ENCODE assay signal across 10 cellular contexts in genomic region chr13:24038846-24039330, GRCh38.
DNase-seq lines count a peak whose midpoint lies in the region; ATAC-seq, FAIRE-seq and TF ChIP-seq lines count a peak whose summit lies in the region.
"Had no signal": no experiment of that assay in that cellular context is flagged by ENCODE, and none has a peak within 500 bp of the region (broad histone marks: within the 10 kb centered on the region; RNA-seq: fewer than 3 reads in every experiment).

No MANE protein-coding gene starts in this region.

- H3K27me3 ChIP-seq in adipocyte (replicated peaks; ENCODE audit: control insufficient read depth, insufficient read depth, low read length), result no peaks in the 10 kb centered on the region
- H3K27me3 ChIP-seq in effector memory CD4-positive, alpha-beta T cell (replicated peaks; ENCODE audit: control insufficient read depth, insufficient read depth, low read length, poor library complexity, severe bottlenecking), result no peaks in the 10 kb centered on the region

- peak overlapping the region; percentile 52 for H3K27ac Mint-ChIP-seq in T-helper 1 cell treated with Interleukin-12 subunit alpha and Interleukin-12 subunit beta and Interleukin-4 antibody, amounts not matched to agents 30 μg/mL and 1 μg/mL, for 36 hours

- no peak for DNase-seq in T-helper 1 cell
- peak; percentile 38 for DNase-seq in adipocyte (ENCODE audit: low read depth)
- DNase-seq in kidney tubule cell (ENCODE audit: low spot score), result peak; percentile 82
- no peak for DNase-seq in H54 (ENCODE audit: insufficient read length, low spot score)
- DNase-seq in effector memory CD4-positive, alpha-beta T cell, result no peak
- DNase-seq: cortex of kidney had no signal

- H3K4me3 Mint-ChIP-seq in T-helper 1 cell treated with Interleukin-12 subunit alpha and Interleukin-12 subunit beta and Interleukin-4 antibody, amounts not matched to agents 30 μg/mL and 1 μg/mL, for 36 hours, result peak overlapping the region; percentile 55
- H3K4me3 Mint-ChIP-seq: activated CD8-positive, alpha-beta T cell treated with anti-CD3 and anti-CD28 coated beads, Interleukin-2, amount 10 ng/mL, durations not matched to agents 7 days and 5 days had no signal

- H3K36me3 ChIP-seq in adipocyte (ENCODE audit: control insufficient read depth, insufficient read depth, low read length, severe bottlenecking), result no peaks in the 10 kb centered on the region
- no peaks in the 10 kb centered on the region for H3K36me3 ChIP-seq in effector memory CD4-positive, alpha-beta T cell (ENCODE audit: control insufficient read depth, insufficient read depth, low read length)

- no peaks in the 10 kb centered on the region for H3K36me3 Mint-ChIP-seq in T-helper 1 cell treated with Interleukin-12 subunit alpha and Interleukin-12 subunit beta and Interleukin-4 antibody, amounts not matched to agents 30 μg/mL and 1 μg/mL, for 36 hours (ENCODE audit: low read depth)

- no peaks in the 10 kb centered on the region for H3K27me3 Mint-ChIP-seq in T-helper 1 cell treated with Interleukin-12 subunit alpha and Interleukin-12 subunit beta and Interleukin-4 antibody, amounts not matched to agents 30 μg/mL and 1 μg/mL, for 36 hours (ENCODE audit: low read depth)

- no peaks in the 10 kb centered on the region for H3K9me3 ChIP-seq in adipocyte (ENCODE audit: control insufficient read depth, low read length)
- H3K9me3 ChIP-seq in effector memory CD4-positive, alpha-beta T cell (ENCODE audit: control insufficient read depth, low read length), result no peaks in the 10 kb centered on the region

- no peak overlapping the region for H3K4me3 ChIP-seq in adipocyte (ENCODE audit: low read length)
- H3K4me3 ChIP-seq in effector memory CD4-positive, alpha-beta T cell (ENCODE audit: insufficient read depth, low read depth, low read length, poor library complexity, severe bottlenecking), result no peak overlapping the region

- peaks cover 54% of the 10 kb centered on the region for H3K4me1 ChIP-seq in adipocyte (ENCODE audit: control insufficient read depth, insufficient read depth, low read length)
- H3K4me1 ChIP-seq in effector memory CD4-positive, alpha-beta T cell (ENCODE audit: control insufficient read depth, insufficient read depth, low read length, poor library complexity, severe bottlenecking), result no peaks in the 10 kb centered on the region

- no peak overlapping the region for H3K9ac ChIP-seq in adipocyte (ENCODE audit: low read length)

- FAIRE-seq in H54 (lab: Jason Lieb, UNC), result no peak

- no peak for TF ChIP-seq POLR2A in H54 (IDR thresholded peaks at IDR 0.05; ENCODE audit: low read depth, low read length)

- H3K27ac ChIP-seq in temporal lobe (ENCODE audit: low read depth, low read length), result peak overlapping the region; percentile 98
- no peak overlapping the region for H3K27ac ChIP-seq in effector memory CD4-positive, alpha-beta T cell (ENCODE audit: insufficient read depth, low read length, poor library complexity, severe bottlenecking)

- peaks cover 24% of the 10 kb centered on the region for H3K4me1 Mint-ChIP-seq in T-helper 1 cell treated with Interleukin-12 subunit alpha and Interleukin-12 subunit beta and Interleukin-4 antibody, amounts not matched to agents 30 μg/mL and 1 μg/mL, for 36 hours (ENCODE audit: low read depth)

- no peak for ATAC-seq in GM21723 (IDR thresholded peaks at IDR 0.05; ENCODE audit: unreplicated experiment)

- H3K9me3 Mint-ChIP-seq in T-helper 1 cell treated with Interleukin-12 subunit alpha and Interleukin-12 subunit beta and Interleukin-4 antibody, amounts not matched to agents 30 μg/mL and 1 μg/mL, for 36 hours, result no peaks in the 10 kb centered on the region

Comparison
In these comparisons a context has a peak if more than half of its experiments do, and no peak if none do; other contexts are left out.
1. DNase-seq: peak in adipocyte (single experiment) and kidney tubule cell (single experiment); none in T-helper 1 cell (0 of 5), H54 (single experiment) and effector memory CD4-positive, alpha-beta T cell (0 of 3).